1 cellular context compared by ENCODE assay signal in the genomic region with DNA sequence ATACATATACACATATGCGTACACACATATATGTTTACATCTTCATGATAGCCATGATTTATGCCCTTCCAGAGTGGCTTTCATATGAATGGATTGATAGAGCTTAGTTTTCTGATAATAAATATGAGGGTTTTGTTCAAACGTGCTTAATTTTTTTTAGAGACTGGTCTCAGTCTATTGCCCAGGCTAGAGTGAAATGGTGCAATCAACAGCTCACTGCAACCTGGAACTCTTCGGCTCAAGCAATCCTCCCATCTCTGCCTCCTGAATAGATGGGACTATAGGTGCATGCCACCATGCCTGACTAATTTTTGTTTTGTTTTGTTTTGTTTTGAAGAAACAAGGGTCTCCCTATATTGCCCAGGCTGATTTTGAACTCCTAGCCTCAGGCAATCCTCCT.
TF ChIP-seq lines count a peak whose summit lies in the region.

No MANE protein-coding gene starts in this region.

TF ChIP-seq in GM23338, 12 proteins besides CTCF, POLR2A, EP300 and RAD21 (continued from another document):
- no peak for TF ChIP-seq ZNF462 (CRISPR knock-in tag; IDR thresholded peaks at IDR 0.05)
